ENCODE assay signal across 31 cellular contexts in genomic region chr2:205408690-205409089, GRCh38.
DNase-seq lines count a peak whose midpoint lies in the region; FAIRE-seq and TF ChIP-seq lines count a peak whose summit lies in the region.
"Had no signal": no experiment of that assay in that cellular context is flagged by ENCODE, and none has a peak within 500 bp of the region (broad histone marks: within the 10 kb centered on the region; RNA-seq: fewer than 3 reads in every experiment).

No MANE protein-coding gene starts in this region.

- no peak overlapping the region for H3K4me3 ChIP-seq in AG09309 (ENCODE audit: control insufficient read depth, low read depth, low read length)
- H3K4me3 ChIP-seq in hepatocyte = no peak overlapping the region
- H3K4me3 ChIP-seq: gastrocnemius medialis, HAP-1, ovary, Peyer's patch, suprapubic skin, upper lobe of left lung had no signal

- H4K20me1 ChIP-seq in hepatocyte (ENCODE audit: insufficient read depth, poor library complexity, severe bottlenecking) = no peaks in the 10 kb centered on the region

- peak; percentile 11 for DNase-seq in AG09309 (ENCODE audit: low read depth)
- peak; percentile 21 for DNase-seq in M059J (ENCODE audit: low read depth)
- peak; percentile 16 for DNase-seq in astrocyte of the hippocampus (ENCODE audit: low read depth, low spot score)
- DNase-seq in iris pigment epithelial cell (ENCODE audit: low read depth) = peak; percentile 31
- DNase-seq in H54 (ENCODE audit: insufficient read length, low spot score) = no peak
- no peak for DNase-seq in activated CD8-positive, alpha-beta memory T cell treated with anti-CD3 and anti-CD28 coated beads for 24 hours
- no peak for DNase-seq in hepatocyte (ENCODE audit: low spot score)
- DNase-seq in occipital lobe (lab: John Stamatoyannopoulos, UW) = no peak
- DNase-seq: activated CD4-positive, alpha-beta T cell treated with anti-CD3 and anti-CD28 coated beads for 4 hours; activated T-cell treated with anti-CD3 and anti-CD28 coated beads for 4 hours; aorta; CD4-positive, alpha-beta T cell; central memory CD4-positive, alpha-beta T cell; erythroblast; gastrocnemius medialis; hippocampal formation; KG1; left colon; NCI-H1417 treated with DMSO at 0.1 percent for 48 hours; NCI-H2081; ovary; Peyer's patch; SHP77; stimulated activated naive CD4-positive, alpha-beta T cell treated with Interleukin-2 at 50 U/mL for 16 hours; SW 1271; T-helper 9 cell; upper lobe of left lung had no signal

- H3K4me2 ChIP-seq in hepatocyte = no peak overlapping the region

- TF ChIP-seq POLR2A in H54 (IDR thresholded peaks at IDR 0.05; ENCODE audit: low read depth, low read length) = no peak

- no peaks in the 10 kb centered on the region for H3K27me3 ChIP-seq in hepatocyte
- H3K27me3 ChIP-seq: gastrocnemius medialis, ovary, Peyer's patch, suprapubic skin, upper lobe of left lung had no signal

- no peaks in the 10 kb centered on the region for H3K79me2 ChIP-seq in hepatocyte

- no peak for FAIRE-seq in H54 (lab: Jason Lieb, UNC)
- FAIRE-seq: A204.1, GM18507 had no signal

- H3K4me1 ChIP-seq in hepatocyte (ENCODE audit: insufficient read depth) = no peaks in the 10 kb centered on the region
- H3K4me1 ChIP-seq: HAP-1 had no signal

- H3K9me3 ChIP-seq in hepatocyte (ENCODE audit: low read depth) = no peaks in the 10 kb centered on the region
- H3K9me3 ChIP-seq: gastrocnemius medialis, HAP-1, ovary, Peyer's patch, suprapubic skin, upper lobe of left lung had no signal

- H3K36me3 ChIP-seq in hepatocyte (replicated peaks; ENCODE audit: insufficient read depth, low read depth) = no peaks in the 10 kb centered on the region
- H3K36me3 ChIP-seq: gastrocnemius medialis, HAP-1, ovary, Peyer's patch, suprapubic skin, upper lobe of left lung had no signal

- no peaks in the 10 kb centered on the region for H3K9me2 ChIP-seq in hepatocyte (replicated peaks; ENCODE audit: insufficient read depth)

- TF ChIP-seq CTCF in AG09309 (IDR thresholded peaks at IDR 0.05; ENCODE audit: control insufficient read depth, insufficient read depth, low read depth, low read length, missing control alignments) (no peak), hepatocyte (IDR thresholded peaks at IDR 0.05; ENCODE audit: poor library complexity) (no peak)

- no peak overlapping the region for H3K27ac ChIP-seq in hepatocyte
- H3K27ac ChIP-seq: gastrocnemius medialis, Peyer's patch, suprapubic skin, upper lobe of left lung had no signal

- no peak overlapping the region for H2AFZ ChIP-seq in hepatocyte

Comparison
In these comparisons a context has a peak if more than half of its experiments do, and no peak if none do; other contexts are left out.
1. DNase-seq: peak in AG09309 (single experiment), M059J (single experiment), astrocyte of the hippocampus (single experiment) and iris pigment epithelial cell (single experiment); none in H54 (single experiment), activated CD8-positive, alpha-beta memory T cell treated with anti-CD3 and anti-CD28 coated beads for 24 hours (single experiment), hepatocyte (single experiment) and occipital lobe (single experiment).